Comparison of ENCODE assay signal across 28 cellular contexts in the genomic region with DNA sequence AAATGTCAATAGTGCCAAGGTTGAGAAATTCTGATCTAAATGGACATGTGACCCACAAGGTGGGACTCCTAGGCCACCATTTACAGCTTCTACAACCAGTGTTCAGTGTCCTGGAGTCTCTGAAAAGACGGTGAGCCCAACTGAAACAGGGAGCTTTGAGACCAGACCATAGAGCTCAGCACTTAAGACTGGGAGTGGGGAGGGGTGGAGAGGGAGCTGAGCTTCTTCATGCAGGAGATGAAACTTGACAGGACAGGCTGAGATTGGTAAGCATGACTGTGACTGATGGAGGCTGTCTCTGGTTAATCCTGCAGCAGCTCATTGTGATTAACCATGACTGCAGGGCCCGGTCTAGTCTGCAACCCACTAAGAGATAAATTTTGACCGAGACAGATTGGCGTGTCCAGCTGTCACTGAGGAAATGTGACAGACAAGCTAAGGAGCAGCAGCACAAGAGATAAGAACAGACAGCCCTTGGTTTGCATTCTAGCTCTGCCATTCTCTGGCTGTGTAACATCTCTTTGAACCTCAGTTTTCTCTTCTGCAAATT. TPM values are rescaled to one million over a fixed set of nuclear protein-coding genes. Genes with fewer than 3 reads are reported as not detected.
DNase-seq lines count a peak whose midpoint lies in the region; ATAC-seq and TF ChIP-seq lines count a peak whose summit lies in the region.
"Had no signal": no experiment of that assay in that cellular context is flagged by ENCODE, and none has a peak within 500 bp of the region (broad histone marks: within the 10 kb centered on the region; RNA-seq: fewer than 3 reads in every experiment).

No MANE protein-coding gene starts in this region.

- no peaks in the 10 kb centered on the region for H3K4me1 ChIP-seq in prostate gland (replicated peaks)

- H3K27ac ChIP-seq in WERI-Rb-1 (peak overlapping the region; percentile 93), prostate gland (no peak overlapping the region)
- H3K27ac ChIP-seq: breast epithelium, RWPE1, stomach had no signal

- H3K4me3 ChIP-seq in WERI-Rb-1 (ENCODE audit: low read depth, low read length) (peak overlapping the region; percentile 25), prostate gland (no peak overlapping the region)
- H3K4me3 ChIP-seq: lower lobe of right lung had no signal

- TF ChIP-seq CTCF in natural killer cell (IDR thresholded peaks at IDR 0.05) (no peak), WERI-Rb-1 (IDR thresholded peaks at IDR 0.05; ENCODE audit: low read depth, low read length) (no peak), prostate gland (IDR thresholded peaks at IDR 0.05) (no peak)

- peaks cover 0 to 13% of the 10 kb centered on the region in 2 donors for H3K27me3 Mint-ChIP-seq in natural killer cell (ENCODE audit: low read depth in 2 of 2)
- peaks cover 4 to 18% of the 10 kb centered on the region in 2 donors for H3K27me3 Mint-ChIP-seq in natural killer cell treated with Interleukin-12 subunit alpha and Interleukin-12 subunit beta and Interleukin-15 and Interleukin-18, amount 100 ng/mL, for 72 hours
- H3K27me3 Mint-ChIP-seq in naive B cell = peaks cover 10 to 16% (median 11%) of the 10 kb centered on the region in 3 donors
- H3K27me3 Mint-ChIP-seq: activated CD4-positive, alpha-beta T cell treated with anti-CD3 and anti-CD28 coated beads for 36 hours had no signal

- 87% methylated on average over 4 of the region's 4 CpGs for WGBS in prostate gland

- H3K4me1 Mint-ChIP-seq in natural killer cell (peaks cover 33 to 38% of the 10 kb centered on the region in 2 donors), naive B cell (peaks cover 23 to 38% (median 35%) of the 10 kb centered on the region in 3 donors)
- H3K4me1 Mint-ChIP-seq in natural killer cell treated with Interleukin-12 subunit alpha and Interleukin-12 subunit beta and Interleukin-15 and Interleukin-18, amount 100 ng/mL, for 72 hours (ENCODE audit: low read depth in 2 of 2) = peaks cover 19 to 27% of the 10 kb centered on the region in 2 donors

- H3K36me3 ChIP-seq in WERI-Rb-1 (peaks cover 20% of the 10 kb centered on the region), prostate gland (no peaks in the 10 kb centered on the region)
- H3K36me3 ChIP-seq: breast epithelium had no signal

- DNase-seq in natural killer cell (no peak), WERI-Rb-1 (peak; percentile 93), naive B cell (no peak), posterior cingulate gyrus (no peak), prostate gland (ENCODE audit: low spot score) (no peak)
- DNase-seq in natural killer cell treated with Interleukin-12 subunit alpha and Interleukin-12 subunit beta and Interleukin-15 and Interleukin-18, amount 100 ng/mL, for 72 hours (ENCODE audit: low spot score) = no peak
- no peak for DNase-seq in stimulated activated CD4-positive, alpha-beta T cell treated with anti-CD3 and anti-CD28 coated beads, Interleukin-12 subunit alpha, Interleukin-12 subunit beta, amount 100 ng/mL, for 4 hours
- DNase-seq: activated CD4-positive, alpha-beta T cell treated with anti-CD3 and anti-CD28 coated beads for 36 hours; activated gamma-delta T cell treated with Interleukin-2 at 50 U/mL for 16 hours; activated T-cell treated with anti-CD3 and anti-CD28 coated beads, Interleukin-2, amount 50 U/mL, for 1 hour; amniotic stem cell; Caco-2; DMS79; effector CD8-positive, alpha-beta T cell; H9; kidney; lower lobe of right lung; NCI-H2029; NCI-H345; NCI-H748 treated with DMSO at 0.1 percent for 48 hours; nucleus accumbens; SK-N-SH; stimulated activated CD8-positive, alpha-beta memory T cell treated with anti-CD3 and anti-CD28 coated beads, Interleukin-4, amount 100 ng/mL, for 48 hours; stomach; tibial artery had no signal

- H3K9me3 Mint-ChIP-seq in natural killer cell (no peaks in the 10 kb centered on the region), naive B cell (peaks cover 0 to 1% (median 0%) of the 10 kb centered on the region in 7 donors)
- no peaks in the 10 kb centered on the region for H3K9me3 Mint-ChIP-seq in natural killer cell treated with Interleukin-12 subunit alpha and Interleukin-12 subunit beta and Interleukin-15 and Interleukin-18, amount 100 ng/mL, for 72 hours
- H3K9me3 Mint-ChIP-seq: H9; T-helper 1 cell treated with Interleukin-12 subunit alpha and Interleukin-12 subunit beta and Interleukin-4 antibody, amounts not matched to agents 30 μg/mL and 1 μg/mL, for 36 hours had no signal

- H3K9me3 ChIP-seq in WERI-Rb-1 (ENCODE audit: severe bottlenecking) = no peaks in the 10 kb centered on the region
- no peaks in the 10 kb centered on the region for H3K9me3 ChIP-seq in prostate gland
- H3K9me3 ChIP-seq: breast epithelium, Caco-2, lower lobe of right lung, SK-N-SH, stomach, tibial artery had no signal

- intact Hi-C loops in natural killer cell (cut with micrococcal nuclease) = no loop called here
- intact Hi-C loops in posterior cingulate gyrus (cut with DNase I) = no loop called here
- intact Hi-C loops in prostate gland (cut with DNase I) = no loop called here

- ATAC-seq in natural killer cell (no peak), naive B cell (ENCODE audit: low read depth in 2 of 2) (no peak)
- ATAC-seq in natural killer cell treated with Interleukin-12 subunit alpha and Interleukin-12 subunit beta and Interleukin-15 and Interleukin-18, amount 100 ng/mL, for 72 hours = no peak
- ATAC-seq: activated CD4-positive, alpha-beta T cell treated with anti-CD3 and anti-CD28 coated beads for 36 hours; lower lobe of right lung had no signal

- H3K27me3 ChIP-seq in WERI-Rb-1 (ENCODE audit: insufficient read depth, low read depth, severe bottlenecking) (no peaks in the 10 kb centered on the region), prostate gland (replicated peaks; ENCODE audit: insufficient read depth) (no peaks in the 10 kb centered on the region)
- H3K27me3 ChIP-seq: breast epithelium, stomach, tibial artery had no signal

- no peaks in the 10 kb centered on the region for H3K36me3 Mint-ChIP-seq in natural killer cell
- peaks cover 12% of the 10 kb centered on the region for H3K36me3 Mint-ChIP-seq in natural killer cell treated with Interleukin-12 subunit alpha and Interleukin-12 subunit beta and Interleukin-15 and Interleukin-18, amount 100 ng/mL, for 72 hours
- no peaks in the 10 kb centered on the region for H3K36me3 Mint-ChIP-seq in naive B cell

- H3K27ac Mint-ChIP-seq in natural killer cell = peak overlapping the region in 1 of 2 donors; percentile 14
- no peak overlapping the region for H3K27ac Mint-ChIP-seq in natural killer cell treated with Interleukin-12 subunit alpha and Interleukin-12 subunit beta and Interleukin-15 and Interleukin-18, amount 100 ng/mL, for 72 hours
- H3K27ac Mint-ChIP-seq in naive B cell = peak overlapping the region in 3 of 6 donors; percentile 44 to 78 (median 62)
- H3K27ac Mint-ChIP-seq: activated CD4-positive, alpha-beta T cell treated with anti-CD3 and anti-CD28 coated beads for 36 hours; H9; T-helper 1 cell treated with Interleukin-12 subunit alpha and Interleukin-12 subunit beta and Interleukin-4 antibody, amounts not matched to agents 30 μg/mL and 1 μg/mL, for 36 hours had no signal

- TF ChIP-seq POLR2A in prostate gland (IDR thresholded peaks at IDR 0.05) = no peak

- H3K4me3 Mint-ChIP-seq in natural killer cell = peak overlapping the region; percentile 42
- H3K4me3 Mint-ChIP-seq in natural killer cell treated with Interleukin-12 subunit alpha and Interleukin-12 subunit beta and Interleukin-15 and Interleukin-18, amount 100 ng/mL, for 72 hours = no peak overlapping the region
- H3K4me3 Mint-ChIP-seq in naive B cell = peak overlapping the region in 5 of 8 donors; percentile 58 to 77 (median 76)
- H3K4me3 Mint-ChIP-seq: T-helper 1 cell treated with Interleukin-12 subunit alpha and Interleukin-12 subunit beta and Interleukin-4 antibody, amounts not matched to agents 30 μg/mL and 1 μg/mL, for 36 hours had no signal

RNA-seq across cellular contexts. Expression of a gene that starts 1.4 kb away (rescaled TPM):
- total RNA-seq in natural killer cell = 10 to 100 TPM; 22.6 to 26.5 (median 25.6) TPM
- total RNA-seq in natural killer cell treated with Interleukin-12 subunit alpha and Interleukin-12 subunit beta and Interleukin-15 and Interleukin-18, amount 100 ng/mL, for 72 hours = 10 to 100 TPM; 33.3 to 38.0 TPM
- 10 to 100 TPM; 29.6 to 48.2 (median 34.7) TPM for polyA plus RNA-seq in naive B cell (ENCODE audit: low read depth in 6 of 6)
- total RNA-seq in prostate gland = 10 to 100 TPM; 34.7 to 44.6 TPM
